1 cellular context compared by ENCODE assay signal in the genomic region with DNA sequence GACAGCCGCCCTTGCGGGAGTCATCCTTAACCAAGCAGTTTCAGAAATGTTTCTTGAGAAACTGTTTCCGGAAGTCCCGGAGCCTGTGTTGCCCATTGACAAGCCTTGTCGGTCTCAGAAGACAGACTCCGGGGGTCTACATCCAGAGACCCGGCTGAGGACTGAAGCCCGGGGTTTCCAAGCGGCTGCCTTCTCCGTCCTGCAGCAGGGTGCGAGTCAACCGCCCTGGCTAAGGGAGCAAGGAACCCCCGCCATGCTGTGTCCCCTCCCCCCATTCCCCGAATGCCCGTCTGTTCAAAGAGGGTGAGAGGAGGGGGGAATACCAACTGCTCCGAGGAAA.
TF ChIP-seq lines count a peak whose summit lies in the region.

No MANE protein-coding gene starts in this region.

TF ChIP-seq in SK-N-SH, 30 proteins besides CTCF, POLR2A, EP300 and RAD21 (continued from another document):
- no peak for TF ChIP-seq SIN3A (IDR thresholded peaks at IDR 0.05; ENCODE audit: borderline replicate concordance, low read depth, low read length)
- TF ChIP-seq, protein P1, sequence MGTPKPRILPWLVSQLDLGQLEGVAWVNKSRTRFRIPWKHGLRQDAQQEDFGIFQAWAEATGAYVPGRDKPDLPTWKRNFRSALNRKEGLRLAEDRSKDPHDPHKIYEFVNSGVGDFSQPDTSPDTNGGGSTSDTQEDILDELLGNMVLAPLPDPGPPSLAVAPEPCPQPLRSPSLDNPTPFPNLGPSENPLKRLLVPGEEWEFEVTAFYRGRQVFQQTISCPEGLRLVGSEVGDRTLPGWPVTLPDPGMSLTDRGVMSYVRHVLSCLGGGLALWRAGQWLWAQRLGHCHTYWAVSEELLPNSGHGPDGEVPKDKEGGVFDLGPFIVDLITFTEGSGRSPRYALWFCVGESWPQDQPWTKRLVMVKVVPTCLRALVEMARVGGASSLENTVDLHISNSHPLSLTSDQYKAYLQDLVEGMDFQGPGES (IDR thresholded peaks at IDR 0.05; ENCODE audit: low read depth, low read length) = no peak
- TF ChIP-seq GATA2 (CRISPR knock-in tag; IDR thresholded peaks at IDR 0.05) = no peak
- no peak for TF ChIP-seq MAX (IDR thresholded peaks at IDR 0.05; ENCODE audit: low read depth)
- no peak for TF ChIP-seq TAF1 (IDR thresholded peaks at IDR 0.05; ENCODE audit: borderline replicate concordance, low read depth, low read length)
- TF ChIP-seq JUND (IDR thresholded peaks at IDR 0.05) = no peak
- TF ChIP-seq SMC3 (IDR thresholded peaks at IDR 0.05; ENCODE audit: low read depth, low read length) = no peak
- no peak for TF ChIP-seq TEAD4 (IDR thresholded peaks at IDR 0.05; ENCODE audit: borderline replicate concordance, insufficient read depth)
- TF ChIP-seq, protein P2, sequence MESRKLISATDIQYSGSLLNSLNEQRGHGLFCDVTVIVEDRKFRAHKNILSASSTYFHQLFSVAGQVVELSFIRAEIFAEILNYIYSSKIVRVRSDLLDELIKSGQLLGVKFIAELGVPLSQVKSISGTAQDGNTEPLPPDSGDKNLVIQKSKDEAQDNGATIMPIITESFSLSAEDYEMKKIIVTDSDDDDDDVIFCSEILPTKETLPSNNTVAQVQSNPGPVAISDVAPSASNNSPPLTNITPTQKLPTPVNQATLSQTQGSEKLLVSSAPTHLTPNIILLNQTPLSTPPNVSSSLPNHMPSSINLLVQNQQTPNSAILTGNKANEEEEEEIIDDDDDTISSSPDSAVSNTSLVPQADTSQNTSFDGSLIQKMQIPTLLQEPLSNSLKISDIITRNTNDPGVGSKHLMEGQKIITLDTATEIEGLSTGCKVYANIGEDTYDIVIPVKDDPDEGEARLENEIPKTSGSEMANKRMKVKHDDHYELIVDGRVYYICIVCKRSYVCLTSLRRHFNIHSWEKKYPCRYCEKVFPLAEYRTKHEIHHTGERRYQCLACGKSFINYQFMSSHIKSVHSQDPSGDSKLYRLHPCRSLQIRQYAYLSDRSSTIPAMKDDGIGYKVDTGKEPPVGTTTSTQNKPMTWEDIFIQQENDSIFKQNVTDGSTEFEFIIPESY (IDR thresholded peaks at IDR 0.05; ENCODE audit: borderline replicate concordance, low read depth) = no peak
- no peak for TF ChIP-seq CHD2 (IDR thresholded peaks at IDR 0.05; ENCODE audit: low read length, partially characterized antibody)
